Comparison of ENCODE assay signal across 12 cellular contexts in the genomic region with DNA sequence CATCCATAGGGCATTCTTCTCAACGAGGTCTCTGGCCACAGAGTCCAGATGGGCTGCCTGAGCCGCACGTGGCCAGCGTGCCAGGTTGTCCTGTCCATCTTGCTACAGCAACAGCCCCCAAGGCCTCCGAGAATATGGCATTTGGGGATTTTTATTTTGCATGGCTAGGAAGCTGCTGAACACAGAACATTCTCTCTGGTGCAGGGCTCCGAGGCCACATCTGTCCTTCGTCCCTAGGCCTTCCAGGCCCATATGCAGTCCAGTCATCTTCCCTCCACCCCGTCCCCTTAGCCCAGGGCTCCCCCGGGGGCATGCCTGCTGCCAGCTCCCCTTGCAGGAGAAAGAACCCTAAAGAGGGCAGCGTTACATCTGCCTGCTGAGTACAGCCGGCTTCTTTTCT.
DNase-seq lines count a peak whose midpoint lies in the region; ATAC-seq and TF ChIP-seq lines count a peak whose summit lies in the region.
"Had no signal": no experiment of that assay in that cellular context is flagged by ENCODE, and none has a peak within 500 bp of the region (broad histone marks: within the 10 kb centered on the region; RNA-seq: fewer than 3 reads in every experiment).

No MANE protein-coding gene starts in this region.

- H3K27me3 ChIP-seq in BLaER1 treated with 17β-estradiol and CSF1 and Interleukin-3, amounts not matched to agents 10 nM and 100 nM: no peaks in the 10 kb centered on the region
- H3K27me3 ChIP-seq in HAP-1 (ENCODE audit: low read depth): no peaks in the 10 kb centered on the region
- no peaks in the 10 kb centered on the region for H3K27me3 ChIP-seq in neuron (ENCODE audit: insufficient read depth, low read length)
- H3K27me3 ChIP-seq: esophagus squamous epithelium had no signal

- H3K9me3 ChIP-seq in BLaER1 treated with 17β-estradiol and CSF1 and Interleukin-3, amounts not matched to agents 10 nM and 100 nM (replicated peaks in 1 of 11): no peaks in the 10 kb centered on the region
- H3K9me3 ChIP-seq in HAP-1: no peaks in the 10 kb centered on the region
- H3K9me3 ChIP-seq in neuron (ENCODE audit: low read length): no peaks in the 10 kb centered on the region
- H3K9me3 ChIP-seq: esophagus squamous epithelium had no signal

- H3K36me3 ChIP-seq in BLaER1 treated with 17β-estradiol and CSF1 and Interleukin-3, amounts not matched to agents 10 nM and 100 nM: peaks cover 0 to 3% (median 0%) of the 10 kb centered on the region in 11 experiments; a peak in 2 of 22 replicates
- H3K36me3 ChIP-seq in HAP-1 (replicated peaks) (no peaks in the 10 kb centered on the region), neuron (ENCODE audit: insufficient read depth, low read length) (no peaks in the 10 kb centered on the region)
- H3K36me3 ChIP-seq: esophagus squamous epithelium had no signal

- no peaks in the 10 kb centered on the region for H3K27me3 Mint-ChIP-seq in central memory CD8-positive, alpha-beta T cell

- peaks cover 42% of the 10 kb centered on the region for H3K4me1 Mint-ChIP-seq in central memory CD8-positive, alpha-beta T cell

- no peaks in the 10 kb centered on the region for H3K9me3 Mint-ChIP-seq in central memory CD8-positive, alpha-beta T cell

- H3K4me1 ChIP-seq in BLaER1 treated with 17β-estradiol and CSF1 and Interleukin-3, amounts not matched to agents 10 nM and 100 nM: peaks cover 44 to 56% (median 50%) of the 10 kb centered on the region in 10 experiments
- H3K4me1 ChIP-seq in HAP-1: peaks cover 34% of the 10 kb centered on the region
- peaks cover 26% of the 10 kb centered on the region for H3K4me1 ChIP-seq in neuron (ENCODE audit: insufficient read depth, low read length)

- no peak for TF ChIP-seq CTCF in GM20000 (IDR thresholded peaks at IDR 0.05; ENCODE audit: extremely low read depth, missing control alignments)

- H3K4me3 ChIP-seq in BLaER1 treated with 17β-estradiol and CSF1 and Interleukin-3, amounts not matched to agents 10 nM and 100 nM: peak overlapping the region in 7 of 10 experiments; percentile 24 to 93 (median 89); a peak in 7 of 20 replicates
- H3K4me3 ChIP-seq in HAP-1: peak overlapping the region; percentile 38; the same call in 1 of the 2 replicates
- H3K4me3 ChIP-seq in neuron (ENCODE audit: low read length): peak overlapping the region; percentile 75
- H3K4me3 ChIP-seq: lung had no signal

- H4K20me1 ChIP-seq in BLaER1 treated with 17β-estradiol and CSF1 and Interleukin-3, amounts not matched to agents 10 nM and 100 nM: peaks cover 48 to 63% (median 56%) of the 10 kb centered on the region in 11 experiments; a peak in 21 of 22 replicates

- no peak overlapping the region for H2AFZ ChIP-seq in neuron (ENCODE audit: low read depth, low read length)

- H3K27ac Mint-ChIP-seq in central memory CD8-positive, alpha-beta T cell (ENCODE audit: low read depth): no peak overlapping the region

- no peak for ATAC-seq in central memory CD8-positive, alpha-beta T cell (replicated peaks; ENCODE audit: extremely low read depth, poor library complexity, severe bottlenecking)
- ATAC-seq in GM19395 (IDR thresholded peaks at IDR 0.05; ENCODE audit: unreplicated experiment): no peak

- peaks cover 20% of the 10 kb centered on the region for H3K36me3 Mint-ChIP-seq in central memory CD8-positive, alpha-beta T cell (ENCODE audit: insufficient read depth)

- peak overlapping the region; percentile 87 for H3K4me3 Mint-ChIP-seq in central memory CD8-positive, alpha-beta T cell

- H3K4me2 ChIP-seq in BLaER1 treated with 17β-estradiol and CSF1 and Interleukin-3, amounts not matched to agents 10 nM and 100 nM: peak overlapping the region; percentile 77 to 98 (median 94)

- peak overlapping the region; percentile 58 to 96 (median 93); a peak in 14 of 22 replicates for H3K9ac ChIP-seq in BLaER1 treated with 17β-estradiol and CSF1 and Interleukin-3, amounts not matched to agents 10 nM and 100 nM

- peak in 1 of 2 experiments; percentile 53 for DNase-seq in HAP-1 (ENCODE audit: low spot score in 2 of 2)
- no peak for DNase-seq in central memory CD8-positive, alpha-beta T cell (ENCODE audit: low spot score in 2 of 2)
- DNase-seq in GM20000 (ENCODE audit: low spot score): no peak
- DNase-seq in NCI-H187 (lab: John Stamatoyannopoulos, UW): no peak
- no peak for DNase-seq in ecto neural progenitor cell (ENCODE audit: low spot score)
- DNase-seq: activated effector memory CD4-positive, alpha-beta T cell treated with Interleukin-2 at 50 U/mL for 16 hours; esophagus squamous epithelium; NCI-H1694 treated with DMSO at 0.1 percent for 48 hours had no signal

- H3K27ac ChIP-seq in BLaER1 treated with 17β-estradiol and CSF1 and Interleukin-3, amounts not matched to agents 10 nM and 100 nM: peak overlapping the region in 1 of 11 experiments; percentile 6; a peak in 1 of 22 replicates

- in situ Hi-C loops in HAP-1 (cut with MboI; ENCODE audit: low sequenced_read_pairs): no loop called here

Comparison
In these comparisons a context has a peak if more than half of its experiments do, and no peak if none do; other contexts are left out.
1. H3K4me3 ChIP-seq: peak in every context shown above with its lines; median percentile 89 in BLaER1 treated with 17β-estradiol and CSF1 and Interleukin-3, amounts not matched to agents 10 nM and 100 nM; 75 in neuron; 38 in HAP-1.